In the genomic region with DNA sequence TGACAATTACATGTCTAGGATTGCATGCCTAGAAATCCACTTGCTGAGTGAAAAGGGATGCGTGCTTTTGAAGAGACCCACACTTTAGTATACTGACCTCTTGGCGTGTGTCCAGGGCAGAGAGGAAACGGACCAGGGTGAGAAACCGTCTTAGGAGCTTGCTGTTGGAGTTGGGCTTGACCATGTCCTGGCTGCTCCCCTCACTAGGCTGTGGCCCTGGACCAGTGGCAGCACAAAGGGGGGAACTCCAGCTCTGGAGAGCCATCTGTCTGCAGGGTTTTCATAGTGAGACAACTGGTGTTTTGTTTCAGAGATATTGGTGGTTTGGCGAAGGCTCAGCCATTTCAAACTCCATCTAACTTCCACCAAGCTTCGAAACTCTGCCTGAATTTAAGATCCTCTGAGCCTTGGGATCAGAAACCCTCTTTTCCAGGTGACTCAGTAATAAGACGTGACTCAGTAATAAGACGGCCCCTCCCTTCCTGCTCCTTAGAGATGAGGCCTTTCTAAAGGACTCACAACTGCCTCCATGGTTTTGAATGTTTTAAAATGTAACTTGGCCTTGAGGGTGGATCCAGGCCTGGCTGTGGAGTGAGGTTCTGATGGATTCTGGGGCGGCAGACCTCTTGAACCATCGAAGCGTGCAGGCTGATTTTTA, we compare ENCODE assay signal across 14 cellular contexts.
DNase-seq lines count a peak whose midpoint lies in the region; ATAC-seq, FAIRE-seq and TF ChIP-seq lines count a peak whose summit lies in the region.
"Had no signal": no experiment of that assay in that cellular context is flagged by ENCODE, and none has a peak within 500 bp of the region (broad histone marks: within the 10 kb centered on the region; RNA-seq: fewer than 3 reads in every experiment).

No MANE protein-coding gene starts in this region.

- H3K27me3 Mint-ChIP-seq in HFFc6 (ENCODE audit: insufficient read depth), result peaks cover 33% of the 10 kb centered on the region
- H3K27me3 Mint-ChIP-seq in glutamatergic neuron (ENCODE audit: unreplicated experiment), result peaks cover 11% of the 10 kb centered on the region

- H3K4me1 Mint-ChIP-seq in HFFc6 (ENCODE audit: low read depth) (peaks cover 12% of the 10 kb centered on the region), glutamatergic neuron (ENCODE audit: low read depth, unreplicated experiment) (peaks cover 13% of the 10 kb centered on the region)

- no peak for ATAC-seq in HG02973 (IDR thresholded peaks at IDR 0.05; ENCODE audit: unreplicated experiment)

- FAIRE-seq in GM12892 (lab: Jason Lieb, UNC), result no peak
- FAIRE-seq: GM19239 had no signal

- DNase-seq in AG08396 (ENCODE audit: low spot score) (peak; percentile 42), HFFc6 (peak; percentile 46), amniotic epithelial cell (ENCODE audit: low read depth) (peak; percentile 32), glutamatergic neuron (no peak), NCI-H446 treated with DMSO at 0.1 percent for 48 hours (lab: John Stamatoyannopoulos, UW) (no peak), GM12892 (ENCODE audit: insufficient read length) (no peak), NCI-H2196 (lab: John Stamatoyannopoulos, UW; ENCODE audit: unreplicated experiment) (no peak)
- DNase-seq: activated naive CD4-positive, alpha-beta T cell treated with Interleukin-2 at 50 U/mL for 16 hours; endodermal cell; left ventricle myocardium inferior; transverse colon; WERI-Rb-1 had no signal

- peak overlapping the region; percentile 69 for H3K27ac Mint-ChIP-seq in HFFc6
- no peak overlapping the region for H3K27ac Mint-ChIP-seq in glutamatergic neuron (ENCODE audit: unreplicated experiment)
- H3K27ac Mint-ChIP-seq: endodermal cell had no signal

- H3K4me3 Mint-ChIP-seq in HFFc6 (no peak overlapping the region; the same call in 1 of the 2 replicates), glutamatergic neuron (ENCODE audit: unreplicated experiment) (peak overlapping the region; percentile 55)
- H3K4me3 Mint-ChIP-seq: endodermal cell had no signal

- no peak for TF ChIP-seq POLR2A in GM12892 (IDR thresholded peaks at IDR 0.05; ENCODE audit: low read depth, low read length)

- H3K9me3 Mint-ChIP-seq in HFFc6 (no peaks in the 10 kb centered on the region), glutamatergic neuron (ENCODE audit: unreplicated experiment) (peaks cover 8% of the 10 kb centered on the region)
- H3K9me3 Mint-ChIP-seq: endodermal cell had no signal

- H3K36me3 Mint-ChIP-seq in HFFc6 (ENCODE audit: low read depth) (no peaks in the 10 kb centered on the region), glutamatergic neuron (ENCODE audit: unreplicated experiment) (no peaks in the 10 kb centered on the region)

- TF ChIP-seq CTCF in HFFc6 (IDR thresholded peaks at IDR 0.05) (no peak), glutamatergic neuron (IDR thresholded peaks at IDR 0.05; ENCODE audit: partially characterized antibody, unreplicated experiment) (no peak)

Comparison
In these comparisons a context has a peak if more than half of its experiments do, and no peak if none do; other contexts are left out.
1. DNase-seq: peak in AG08396 (single experiment), HFFc6 (single experiment) and amniotic epithelial cell (single experiment); none in glutamatergic neuron (single experiment), NCI-H446 treated with DMSO at 0.1 percent for 48 hours (single experiment), GM12892 (single experiment) and NCI-H2196 (single experiment).